In genomic region chr12:130992448-130992847, GRCh38 we compare ENCODE assay signal across 20 cellular contexts. TPM values are rescaled to one million over a fixed set of nuclear protein-coding genes. Genes with fewer than 3 reads are reported as not detected.
A peak's percentile ranks its signal among the peaks of the same experiment; 100 is the strongest.
DNase-seq lines count a peak whose midpoint lies in the region; ATAC-seq lines count a peak whose summit lies in the region.
"Had no signal": no experiment of that assay in that cellular context is flagged by ENCODE, and none has a peak within 500 bp of the region (broad histone marks: within the 10 kb centered on the region; RNA-seq: fewer than 3 reads in every experiment).

No MANE protein-coding gene starts in this region.

- no peak overlapping the region for H3K4me3 ChIP-seq in SJCRH30

- no peaks in the 10 kb centered on the region for H3K36me3 Mint-ChIP-seq in activated naive CD8-positive, alpha-beta T cell treated with anti-CD3 and anti-CD28 coated beads, Interleukin-2, amount 50 U/mL, for 24 hours (ENCODE audit: low read depth)
- H3K36me3 Mint-ChIP-seq in activated naive CD8-positive, alpha-beta T cell treated with anti-CD3 and anti-CD28 coated beads for 36 hours = no peaks in the 10 kb centered on the region
- H3K36me3 Mint-ChIP-seq in immature natural killer cell = no peaks in the 10 kb centered on the region
- no peaks in the 10 kb centered on the region for H3K36me3 Mint-ChIP-seq in stimulated activated naive B cell treated with anti-CD40 and anti-IgM and Interleukin-4, amounts not matched to agents 10 μg/mL and 1 μg/mL and 100 μg/mL, for 72 hours
- H3K36me3 Mint-ChIP-seq: activated CD4-positive, alpha-beta memory T cell treated with anti-CD3 and anti-CD28 coated beads for 36 hours; activated naive CD4-positive, alpha-beta T cell treated with anti-CD3 and anti-CD28 coated beads, Interleukin-2, amount 50 U/mL, for 72 hours; brain; CD8-positive, alpha-beta memory T cell had no signal

- H3K9me3 Mint-ChIP-seq in activated naive CD8-positive, alpha-beta T cell treated with anti-CD3 and anti-CD28 coated beads, Interleukin-2, amount 50 U/mL, for 24 hours = no peaks in the 10 kb centered on the region
- no peaks in the 10 kb centered on the region for H3K9me3 Mint-ChIP-seq in activated naive CD8-positive, alpha-beta T cell treated with anti-CD3 and anti-CD28 coated beads for 36 hours
- no peaks in the 10 kb centered on the region for H3K9me3 Mint-ChIP-seq in immature natural killer cell
- H3K9me3 Mint-ChIP-seq in stimulated activated naive B cell treated with anti-CD40 and anti-IgM and Interleukin-4, amounts not matched to agents 10 μg/mL and 1 μg/mL and 100 μg/mL, for 72 hours = no peaks in the 10 kb centered on the region
- H3K9me3 Mint-ChIP-seq: activated CD4-positive, alpha-beta memory T cell treated with anti-CD3 and anti-CD28 coated beads for 36 hours; activated naive CD4-positive, alpha-beta T cell treated with anti-CD3 and anti-CD28 coated beads, Interleukin-2, amount 50 U/mL, for 72 hours; activated T-cell treated with anti-CD3 and anti-CD28 coated beads, Interleukin-2, amount 50 U/mL, for 24 hours; CD8-positive, alpha-beta memory T cell; dendritic cell treated with granulocyte-macrophage colony-stimulating factor and Interleukin-4, amounts not matched to agents 40 ng/mL and 50 ng/mL, for 4 days; stimulated activated naive CD8-positive, alpha-beta T cell treated with anti-CD3 and anti-CD28 coated beads, Interleukin-15, Interleukin-2, amounts not matched to agents 100 ng/mL and 50 ng/mL, for 24 hours had no signal

- H3K27me3 Mint-ChIP-seq in activated naive CD8-positive, alpha-beta T cell treated with anti-CD3 and anti-CD28 coated beads, Interleukin-2, amount 50 U/mL, for 24 hours = peaks cover 12% of the 10 kb centered on the region
- peaks cover 13% of the 10 kb centered on the region for H3K27me3 Mint-ChIP-seq in activated naive CD8-positive, alpha-beta T cell treated with anti-CD3 and anti-CD28 coated beads for 36 hours
- H3K27me3 Mint-ChIP-seq in immature natural killer cell (ENCODE audit: low read depth in 3 of 3) = peaks cover 2 to 9% (median 3%) of the 10 kb centered on the region in 3 donors
- peaks cover 5 to 27% of the 10 kb centered on the region in 2 donors for H3K27me3 Mint-ChIP-seq in stimulated activated naive B cell treated with anti-CD40 and anti-IgM and Interleukin-4, amounts not matched to agents 10 μg/mL and 1 μg/mL and 100 μg/mL, for 72 hours

- no peak overlapping the region for H3K27ac ChIP-seq in SJCRH30
- H3K27ac ChIP-seq: VCaP had no signal

- no peak overlapping the region for H3K27ac Mint-ChIP-seq in activated naive CD8-positive, alpha-beta T cell treated with anti-CD3 and anti-CD28 coated beads, Interleukin-2, amount 50 U/mL, for 24 hours
- no peak overlapping the region for H3K27ac Mint-ChIP-seq in activated naive CD8-positive, alpha-beta T cell treated with anti-CD3 and anti-CD28 coated beads for 36 hours
- peak overlapping the region in 1 of 6 donors; percentile 69 for H3K27ac Mint-ChIP-seq in immature natural killer cell
- H3K27ac Mint-ChIP-seq in stimulated activated naive B cell treated with anti-CD40 and anti-IgM and Interleukin-4, amounts not matched to agents 10 μg/mL and 1 μg/mL and 100 μg/mL, for 72 hours = no peak overlapping the region
- H3K27ac Mint-ChIP-seq: activated CD4-positive, alpha-beta memory T cell treated with anti-CD3 and anti-CD28 coated beads for 36 hours; activated naive CD4-positive, alpha-beta T cell treated with anti-CD3 and anti-CD28 coated beads, Interleukin-2, amount 50 U/mL, for 72 hours; activated T-cell treated with anti-CD3 and anti-CD28 coated beads, Interleukin-2, amount 50 U/mL, for 24 hours; brain; CD8-positive, alpha-beta memory T cell; dendritic cell treated with granulocyte-macrophage colony-stimulating factor and Interleukin-4, amounts not matched to agents 40 ng/mL and 50 ng/mL, for 4 days; stimulated activated naive CD8-positive, alpha-beta T cell treated with anti-CD3 and anti-CD28 coated beads, Interleukin-15, Interleukin-2, amounts not matched to agents 100 ng/mL and 50 ng/mL, for 24 hours; T-helper 17 cell had no signal

- H3K4me1 Mint-ChIP-seq in activated naive CD8-positive, alpha-beta T cell treated with anti-CD3 and anti-CD28 coated beads, Interleukin-2, amount 50 U/mL, for 24 hours = peaks cover 5% of the 10 kb centered on the region
- H3K4me1 Mint-ChIP-seq in activated naive CD8-positive, alpha-beta T cell treated with anti-CD3 and anti-CD28 coated beads for 36 hours = peaks cover 2% of the 10 kb centered on the region
- H3K4me1 Mint-ChIP-seq in immature natural killer cell = peaks cover 9 to 23% of the 10 kb centered on the region in 2 donors
- H3K4me1 Mint-ChIP-seq in stimulated activated naive B cell treated with anti-CD40 and anti-IgM and Interleukin-4, amounts not matched to agents 10 μg/mL and 1 μg/mL and 100 μg/mL, for 72 hours = peaks cover 10 to 12% of the 10 kb centered on the region in 2 donors

- no peaks in the 10 kb centered on the region for H3K27me3 ChIP-seq in SJCRH30

- no peak overlapping the region for H3K4me3 Mint-ChIP-seq in activated naive CD8-positive, alpha-beta T cell treated with anti-CD3 and anti-CD28 coated beads, Interleukin-2, amount 50 U/mL, for 24 hours
- H3K4me3 Mint-ChIP-seq in activated naive CD8-positive, alpha-beta T cell treated with anti-CD3 and anti-CD28 coated beads for 36 hours = no peak overlapping the region
- no peak overlapping the region for H3K4me3 Mint-ChIP-seq in immature natural killer cell
- H3K4me3 Mint-ChIP-seq in stimulated activated naive B cell treated with anti-CD40 and anti-IgM and Interleukin-4, amounts not matched to agents 10 μg/mL and 1 μg/mL and 100 μg/mL, for 72 hours = no peak overlapping the region
- H3K4me3 Mint-ChIP-seq: activated CD4-positive, alpha-beta memory T cell treated with anti-CD3 and anti-CD28 coated beads for 36 hours; activated T-cell treated with anti-CD3 and anti-CD28 coated beads, Interleukin-2, amount 50 U/mL, for 24 hours; brain; CD8-positive, alpha-beta memory T cell; dendritic cell treated with granulocyte-macrophage colony-stimulating factor and Interleukin-4, amounts not matched to agents 40 ng/mL and 50 ng/mL, for 4 days; stimulated activated naive CD8-positive, alpha-beta T cell treated with anti-CD3 and anti-CD28 coated beads, Interleukin-15, Interleukin-2, amounts not matched to agents 100 ng/mL and 50 ng/mL, for 24 hours; T-helper 17 cell had no signal

- peak; percentile 33 for ATAC-seq in activated naive CD8-positive, alpha-beta T cell treated with anti-CD3 and anti-CD28 coated beads, Interleukin-2, amount 50 U/mL, for 24 hours
- ATAC-seq in stimulated activated naive B cell treated with anti-CD40 and anti-IgM and Interleukin-4, amounts not matched to agents 10 μg/mL and 1 μg/mL and 100 μg/mL, for 72 hours (replicated peaks) = peak; percentile 39 to 63
- no peak for ATAC-seq in HG02970 (IDR thresholded peaks at IDR 0.05; ENCODE audit: low FRiP score, unreplicated experiment)
- ATAC-seq: activated naive CD4-positive, alpha-beta T cell treated with anti-CD3 and anti-CD28 coated beads, Interleukin-2, amount 50 U/mL, for 72 hours; T-helper 17 cell had no signal

- no peak for DNase-seq in activated naive CD8-positive, alpha-beta T cell treated with anti-CD3 and anti-CD28 coated beads, Interleukin-2, amount 50 U/mL, for 24 hours
- DNase-seq in activated naive CD8-positive, alpha-beta T cell treated with anti-CD3 and anti-CD28 coated beads for 36 hours = no peak
- DNase-seq in NCI-H2029 (lab: John Stamatoyannopoulos, UW) (peak; percentile 83), immature natural killer cell (peak; percentile 14 to 43 (median 30)), SJCRH30 (no peak), iPS-NIHi7 (ENCODE audit: extremely low spot score) (no peak)
- DNase-seq in stimulated activated naive B cell treated with anti-CD40 and anti-IgM and Interleukin-4, amounts not matched to agents 10 μg/mL and 1 μg/mL and 100 μg/mL, for 72 hours = no peak
- DNase-seq: activated CD4-positive, alpha-beta memory T cell treated with anti-CD3 and anti-CD28 coated beads for 36 hours; activated T-cell treated with anti-CD3 and anti-CD28 coated beads, Interleukin-2, amount 50 U/mL, for 24 hours; hypothalamus; KBM-7; NCI-H446 treated with DMSO at 0.1 percent for 48 hours; T-helper 17 cell had no signal

- H3K4me1 ChIP-seq in SJCRH30 = no peaks in the 10 kb centered on the region

- H3K36me3 ChIP-seq in SJCRH30 = no peaks in the 10 kb centered on the region

- no peaks in the 10 kb centered on the region for H3K9me3 ChIP-seq in SJCRH30 (replicated peaks)

RNA-seq across cellular contexts. Expression of gene ADGRD1, which starts 38.7 kb away (rescaled TPM):
- under 1 TPM in 1 of 2 experiments, not detected in 1; 0.38 TPM for total RNA-seq in activated naive CD8-positive, alpha-beta T cell treated with anti-CD3 and anti-CD28 coated beads for 36 hours
- polyA plus RNA-seq in immature natural killer cell = not detected
- 0.13 and 0.36 TPM in 2 replicates for total RNA-seq in SJCRH30 (2014; rRNA removed; shearing (Covaris generic))
- polyA plus RNA-seq: CD8-positive, alpha-beta memory T cell had no signal

Comparison
In these comparisons a context has a peak if more than half of its experiments do, and no peak if none do; other contexts are left out.
1. DNase-seq: peak in NCI-H2029 (single experiment) and immature natural killer cell (3 of 3); none in activated naive CD8-positive, alpha-beta T cell treated with anti-CD3 and anti-CD28 coated beads, Interleukin-2, amount 50 U/mL, for 24 hours (single experiment), activated naive CD8-positive, alpha-beta T cell treated with anti-CD3 and anti-CD28 coated beads for 36 hours (single experiment), stimulated activated naive B cell treated with anti-CD40 and anti-IgM and Interleukin-4, amounts not matched to agents 10 μg/mL and 1 μg/mL and 100 μg/mL, for 72 hours (single experiment), SJCRH30 (0 of 2) and iPS-NIHi7 (single experiment).